Comparison of ENCODE assay signal across 29 cellular contexts in genomic region chr3:188707396-188708288, GRCh38.
DNase-seq lines count a peak whose midpoint lies in the region; ATAC-seq, FAIRE-seq and TF ChIP-seq lines count a peak whose summit lies in the region.
"Had no signal": no experiment of that assay in that cellular context is flagged by ENCODE, and none has a peak within 500 bp of the region (broad histone marks: within the 10 kb centered on the region; RNA-seq: fewer than 3 reads in every experiment).

No MANE protein-coding gene starts in this region.

- POLR2A ChIA-PET in Caco-2 (lab: Charles Lee), result no interaction called here
- POLR2A ChIA-PET in HepG2 (lab: Yijun Ruan, JAX), result interaction anchor here (0.5 to 1.9 kb wide), 4 partner anchors 12 to 685 kb away, joined by 3 to 4 read pairs (median 3); no protein-coding TSS in a partner anchor

- H3K4me1 ChIP-seq in Caco-2 (peaks cover 14% of the 10 kb centered on the region), HepG2 (ENCODE audit: insufficient read depth, low read length) (peaks cover 56% of the 10 kb centered on the region)

- H3K79me2 ChIP-seq in HepG2 (ENCODE audit: insufficient read depth, low read length), result no peaks in the 10 kb centered on the region

- TF ChIP-seq POLR2A in HepG2 (IDR thresholded peaks at IDR 0.05; ENCODE audit: insufficient read depth in 1 of 2, low read depth in 2 of 2, low read length in 2 of 2), result no peak

- peaks cover 24% of the 10 kb centered on the region for H3K36me3 Mint-ChIP-seq in Caco-2 (ENCODE audit: insufficient read depth, unreplicated experiment)
- H3K36me3 Mint-ChIP-seq in dendritic cell treated with granulocyte-macrophage colony-stimulating factor and Interleukin-4, amounts not matched to agents 40 ng/mL and 50 ng/mL, for 4 days (ENCODE audit: low read depth), result peaks cover 19% of the 10 kb centered on the region

- no peaks in the 10 kb centered on the region for H3K9me3 Mint-ChIP-seq in Caco-2 (ENCODE audit: unreplicated experiment)
- no peaks in the 10 kb centered on the region for H3K9me3 Mint-ChIP-seq in dendritic cell treated with granulocyte-macrophage colony-stimulating factor and Interleukin-4, amounts not matched to agents 40 ng/mL and 50 ng/mL, for 4 days
- H3K9me3 Mint-ChIP-seq: activated CD4-positive, alpha-beta memory T cell treated with anti-CD3 and anti-CD28 coated beads for 36 hours; activated naive CD8-positive, alpha-beta T cell treated with anti-CD3 and anti-CD28 coated beads for 36 hours; CD4-positive, alpha-beta T cell; central memory CD8-positive, alpha-beta T cell; stimulated activated naive CD8-positive, alpha-beta T cell treated with anti-CD3 and anti-CD28 coated beads, Interleukin-15, amount 100 ng/mL, for 72 hours had no signal

- H3K27me3 Mint-ChIP-seq in Caco-2 (ENCODE audit: insufficient read depth, unreplicated experiment), result no peaks in the 10 kb centered on the region
- no peaks in the 10 kb centered on the region for H3K27me3 Mint-ChIP-seq in dendritic cell treated with granulocyte-macrophage colony-stimulating factor and Interleukin-4, amounts not matched to agents 40 ng/mL and 50 ng/mL, for 4 days
- H3K27me3 Mint-ChIP-seq: activated CD4-positive, alpha-beta memory T cell treated with anti-CD3 and anti-CD28 coated beads for 36 hours; activated naive CD8-positive, alpha-beta T cell treated with anti-CD3 and anti-CD28 coated beads for 36 hours; CD4-positive, alpha-beta T cell; central memory CD8-positive, alpha-beta T cell; stimulated activated naive CD8-positive, alpha-beta T cell treated with anti-CD3 and anti-CD28 coated beads, Interleukin-15, amount 100 ng/mL, for 72 hours had no signal

- peak overlapping the region; percentile 67 for H3K27ac Mint-ChIP-seq in Caco-2 (ENCODE audit: unreplicated experiment)
- peak overlapping the region; percentile 65 for H3K27ac Mint-ChIP-seq in dendritic cell treated with granulocyte-macrophage colony-stimulating factor and Interleukin-4, amounts not matched to agents 40 ng/mL and 50 ng/mL, for 4 days
- H3K27ac Mint-ChIP-seq: activated CD4-positive, alpha-beta memory T cell treated with anti-CD3 and anti-CD28 coated beads for 36 hours; activated naive CD8-positive, alpha-beta T cell treated with anti-CD3 and anti-CD28 coated beads for 36 hours; CD4-positive, alpha-beta T cell had no signal

- no peaks in the 10 kb centered on the region for H3K9me3 ChIP-seq in Caco-2
- H3K9me3 ChIP-seq in HepG2 (ENCODE audit: low read length), result no peaks in the 10 kb centered on the region
- H3K9me3 ChIP-seq: left lung, thyroid gland had no signal

- FAIRE-seq in HepG2 (lab: Jason Lieb, UNC), result no peak
- FAIRE-seq: HTR-8/SVneo, islet of Langerhans, TTC549 had no signal

- H3K4me2 ChIP-seq in HepG2 (ENCODE audit: low read depth, low read length), result no peak overlapping the region
- H3K4me2 ChIP-seq: KMS-11 had no signal

- TF ChIP-seq EP300 in HepG2 (IDR thresholded peaks at IDR 0.05; ENCODE audit: low read depth in 2 of 2, low read length in 2 of 2) (peak in 1 of 2 experiments; percentile 12; a peak in 2 of 4 replicates), HepG2 (CRISPR knock-in tag; IDR thresholded peaks at IDR 0.05; ENCODE audit: borderline replicate concordance) (no peak)

- H3K36me3 ChIP-seq in Caco-2 (ENCODE audit: control insufficient read depth, insufficient read depth, low read length), result no peaks in the 10 kb centered on the region
- no peaks in the 10 kb centered on the region; a peak in 2 of 5 replicates for H3K36me3 ChIP-seq in HepG2 (replicated peaks in 1 of 2; ENCODE audit: control insufficient read depth in 1 of 2, insufficient read depth in 2 of 2, low read length in 2 of 2)
- H3K36me3 ChIP-seq: thyroid gland had no signal

- H3K4me3 Mint-ChIP-seq in Caco-2 (ENCODE audit: unreplicated experiment), result no peak overlapping the region
- H3K4me3 Mint-ChIP-seq in dendritic cell treated with granulocyte-macrophage colony-stimulating factor and Interleukin-4, amounts not matched to agents 40 ng/mL and 50 ng/mL, for 4 days, result no peak overlapping the region
- H3K4me3 Mint-ChIP-seq: activated CD4-positive, alpha-beta memory T cell treated with anti-CD3 and anti-CD28 coated beads for 36 hours; activated naive CD8-positive, alpha-beta T cell treated with anti-CD3 and anti-CD28 coated beads for 36 hours; CD4-positive, alpha-beta T cell; central memory CD8-positive, alpha-beta T cell; stimulated activated naive CD8-positive, alpha-beta T cell treated with anti-CD3 and anti-CD28 coated beads, Interleukin-15, amount 100 ng/mL, for 72 hours had no signal

- no peak overlapping the region for H3K4me3 ChIP-seq in Caco-2 (ENCODE audit: low read depth, low read length)
- H3K4me3 ChIP-seq in HepG2 (replicated peaks in 1 of 3; ENCODE audit: insufficient read depth in 1 of 3, low read depth in 2 of 3, low read length in 3 of 3), result no peak overlapping the region
- H3K4me3 ChIP-seq: left lung, thyroid gland had no signal

- no peaks in the 10 kb centered on the region for H4K20me1 ChIP-seq in HepG2 (ENCODE audit: insufficient read depth, low read length)

- in situ Hi-C loops in HepG2 (cut with HindIII; ENCODE audit: extremely low pct_ligation_motif_present, low pct_unique_long_range_greater_than_20kb), result no loop called here

- no peaks in the 10 kb centered on the region for H3K27me3 ChIP-seq in Caco-2 (replicated peaks; ENCODE audit: control insufficient read depth, insufficient read depth, low read length)
- no peaks in the 10 kb centered on the region for H3K27me3 ChIP-seq in HepG2 (ENCODE audit: control insufficient read depth in 1 of 2, insufficient read depth in 2 of 2, low read length in 2 of 2)
- H3K27me3 ChIP-seq: left lung, thyroid gland had no signal

- H3K27ac ChIP-seq in HepG2 (ENCODE audit: extremely low read length, insufficient read depth, low read length), result peak overlapping the region; percentile 1
- H3K27ac ChIP-seq: 22Rv1, KMS-11, thyroid gland had no signal

- TF ChIP-seq CTCF in Caco-2 (IDR thresholded peaks at IDR 0.05; ENCODE audit: insufficient read depth in 1 of 2, low read depth in 1 of 2, low read length in 1 of 2, severe bottlenecking in 1 of 2, unreplicated experiment in 1 of 2) (no peak), HepG2 (CRISPR knock-in tag; IDR thresholded peaks at IDR 0.05) (no peak)

- no peak for TF ChIP-seq RAD21 in HepG2 (CRISPR knock-in tag; IDR thresholded peaks at IDR 0.05)

- peaks cover 27% of the 10 kb centered on the region for H3K4me1 Mint-ChIP-seq in Caco-2 (ENCODE audit: low read depth, unreplicated experiment)
- peaks cover 46% of the 10 kb centered on the region for H3K4me1 Mint-ChIP-seq in dendritic cell treated with granulocyte-macrophage colony-stimulating factor and Interleukin-4, amounts not matched to agents 40 ng/mL and 50 ng/mL, for 4 days (ENCODE audit: low read depth)
- H3K4me1 Mint-ChIP-seq: stimulated activated naive CD8-positive, alpha-beta T cell treated with anti-CD3 and anti-CD28 coated beads, Interleukin-15, amount 100 ng/mL, for 72 hours had no signal

- DNase-seq in DMS53 (lab: John Stamatoyannopoulos, UW) (peak; percentile 5), DMS53 treated with DMSO at 0.1 percent for 48 hours (lab: John Stamatoyannopoulos, UW; ENCODE audit: unreplicated experiment) (no peak), Caco-2 (no peak), HepG2 (ENCODE audit: low spot score) (peak; percentile 45), DMS 273 treated with DMSO at 0.1 percent for 48 hours (lab: John Stamatoyannopoulos, UW) (no peak)
- DNase-seq: activated CD4-positive, alpha-beta memory T cell treated with anti-CD3 and anti-CD28 coated beads for 36 hours; activated effector memory CD4-positive, alpha-beta T cell treated with Interleukin-2 at 50 U/mL for 16 hours; activated naive CD8-positive, alpha-beta T cell treated with anti-CD3 and anti-CD28 coated beads for 36 hours; CD4-positive, alpha-beta T cell; DND-41; foreskin fibroblast; left lung; NCI-H1436; NCI-H446 treated with DMSO at 0.1 percent for 48 hours; NCI-H82; occipital lobe; RPMI8226; stimulated activated naive CD8-positive, alpha-beta T cell treated with anti-CD3 and anti-CD28 coated beads, Interleukin-15, amount 100 ng/mL, for 72 hours; thyroid gland had no signal

- intact Hi-C loops in Caco-2 (cut with micrococcal nuclease; ENCODE audit: unreplicated experiment) (no loop called here), HepG2 (cut with micrococcal nuclease; ENCODE audit: unreplicated experiment) (no loop called here)
- intact Hi-C loops in dendritic cell treated with granulocyte-macrophage colony-stimulating factor and Interleukin-4, amounts not matched to agents 40 ng/mL and 50 ng/mL, for 4 days (cut with micrococcal nuclease), result loop anchor here (10.0 kb wide), 2 partner anchors 87 to 247 kb away; no protein-coding TSS in a partner anchor

- CTCF ChIA-PET in Caco-2 (lab: Charles Lee) (no interaction called here), HepG2 (lab: Yijun Ruan, JAX; ENCODE audit: low intra/inter-chr PET ratio, low total read pairs) (no interaction called here)

- no peak for ATAC-seq in HepG2
- no peak for ATAC-seq in GM18517 (IDR thresholded peaks at IDR 0.05; ENCODE audit: unreplicated experiment)
- no peak for ATAC-seq in GM19452 (IDR thresholded peaks at IDR 0.05; ENCODE audit: unreplicated experiment)
- ATAC-seq: left lung; stimulated activated naive CD8-positive, alpha-beta T cell treated with anti-CD3 and anti-CD28 coated beads, Interleukin-15, amount 100 ng/mL, for 72 hours had no signal

- 90% methylated on average over 12 of the region's 12 CpGs for WGBS in HepG2 (ENCODE audit: low lambda C conversion rate)

- no TSS peak for BruUV-seq in Caco-2 (replicated peaks; lab: Mats Ljungman, UMichigan)
- no TSS peak for BruUV-seq in HepG2 (replicated peaks; lab: Mats Ljungman, UMichigan)

- H2AFZ ChIP-seq in HepG2 (ENCODE audit: low read length), result no peak overlapping the region
- H2AFZ ChIP-seq: GM23248 had no signal

- H3K9ac ChIP-seq in HepG2 (ENCODE audit: insufficient read depth, low read depth, low read length), result no peak overlapping the region
- H3K9ac ChIP-seq: GM23248, KMS-11 had no signal

TF ChIP-seq in HepG2, 621 proteins besides CTCF, POLR2A, EP300 and RAD21 (continues in another document):
- TF ChIP-seq FOSL2 (CRISPR knock-in tag; IDR thresholded peaks at IDR 0.05), result peak; percentile 75
- no peak for TF ChIP-seq FOXA1 (IDR thresholded peaks at IDR 0.05)
- TF ChIP-seq FOXA1 (CRISPR knock-in tag; IDR thresholded peaks at IDR 0.05), result peak; percentile 8; the same call in 1 of the 2 replicates
- TF ChIP-seq NR2F2 (IDR thresholded peaks at IDR 0.05; ENCODE audit: borderline replicate concordance, low read depth), result no peak
- no peak for TF ChIP-seq HMG20B (CRISPR knock-in tag; conservative IDR thresholded peaks at IDR 0.05)
- TF ChIP-seq PLRG1 (conservative IDR thresholded peaks at IDR 0.05), result no peak

Comparison
In these comparisons a context has a peak if more than half of its experiments do, and no peak if none do; other contexts are left out.
1. DNase-seq: peak in DMS53 (single experiment) and HepG2 (single experiment); none in DMS53 treated with DMSO at 0.1 percent for 48 hours (single experiment), Caco-2 (0 of 2) and DMS 273 treated with DMSO at 0.1 percent for 48 hours (single experiment).